13 cellular contexts compared by ENCODE assay signal in the genomic region with DNA sequence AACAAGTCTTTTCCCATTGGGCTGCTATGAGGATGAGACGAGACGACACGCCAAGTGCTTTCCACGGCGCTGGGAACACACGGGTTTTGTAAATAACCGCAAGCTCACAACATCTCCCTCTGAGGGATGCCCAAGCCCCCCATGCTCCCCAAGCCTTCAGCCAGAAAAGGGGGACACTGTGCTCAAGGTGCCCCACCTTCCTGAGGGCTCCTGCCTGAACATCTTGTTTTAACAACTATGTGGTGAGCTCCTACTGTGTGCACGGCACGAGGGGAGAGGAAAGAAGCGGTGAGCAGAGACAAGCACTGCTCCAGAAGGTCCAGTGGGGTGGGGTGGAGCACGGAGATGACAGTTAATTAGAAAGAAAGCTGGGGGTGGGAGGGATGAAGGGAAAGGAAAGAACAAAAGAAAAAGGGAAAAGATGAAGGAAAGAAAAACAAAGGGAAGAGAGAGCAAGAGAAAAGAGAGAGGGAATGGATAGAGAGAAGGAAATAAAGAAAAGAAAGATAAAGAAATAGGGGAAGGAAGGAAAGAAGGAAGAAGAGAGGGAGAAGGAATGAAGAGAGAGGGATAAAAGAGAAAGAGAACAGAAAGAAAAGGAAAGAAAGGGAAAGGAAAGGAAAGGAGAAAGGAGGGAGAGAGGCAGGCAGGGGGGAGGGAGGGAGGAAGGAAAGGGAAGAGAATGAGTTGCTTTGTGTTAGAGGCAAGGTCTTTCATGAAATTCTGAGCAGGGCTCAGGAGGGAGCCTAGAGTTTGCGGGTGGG. TPM values are rescaled to one million over a fixed set of nuclear protein-coding genes. Genes with fewer than 3 reads are reported as not detected.
DNase-seq lines count a peak whose midpoint lies in the region; ATAC-seq, FAIRE-seq and TF ChIP-seq lines count a peak whose summit lies in the region.
"Had no signal": no experiment of that assay in that cellular context is flagged by ENCODE, and none has a peak within 500 bp of the region (broad histone marks: within the 10 kb centered on the region; RNA-seq: fewer than 3 reads in every experiment).

No MANE protein-coding gene starts in this region.

- H3K23me2 ChIP-seq in H9 (ENCODE audit: insufficient read length, low read depth, low read length, poor library complexity, severe bottlenecking): no peaks in the 10 kb centered on the region

- H3K4me1 ChIP-seq in H9 (ENCODE audit: insufficient read depth, low read length) (no peaks in the 10 kb centered on the region), K562 (replicated peaks in 1 of 2; ENCODE audit: control insufficient read depth in 2 of 2, insufficient read depth in 2 of 2, low read length in 2 of 2) (no peaks in the 10 kb centered on the region), iPS-20b (ENCODE audit: insufficient read depth, low read length) (peaks cover 6% of the 10 kb centered on the region; the same call in 1 of the 2 replicates), sigmoid colon (no peaks in the 10 kb centered on the region), stomach (no peaks in the 10 kb centered on the region)
- H3K4me1 ChIP-seq: BLaER1 treated with 17β-estradiol and CSF1 and Interleukin-3, amounts not matched to agents 10 nM and 100 nM had no signal

- H2AK5ac ChIP-seq in H9 (ENCODE audit: insufficient read length, low read length): no peak overlapping the region

- no peak overlapping the region; a peak in 1 of 7 replicates for H3K27ac Mint-ChIP-seq in H9

- intact Hi-C loops in K562 (cut with micrococcal nuclease): no loop called here
- intact Hi-C loops in sigmoid colon (cut with DNase I): no loop called here
- intact Hi-C loops in stomach (cut with DNase I; ENCODE audit: low total_unique reads): no loop called here

- TF ChIP-seq POLR2A in K562 (conservative IDR thresholded peaks at IDR 0.05): no peak
- no peak for TF ChIP-seq POLR2A in sigmoid colon (IDR thresholded peaks at IDR 0.05)
- no peak for TF ChIP-seq POLR2A in stomach (IDR thresholded peaks at IDR 0.05)

- no peak overlapping the region for H3K56ac ChIP-seq in H9 (ENCODE audit: insufficient read length, low read depth, low read length)

- H4K5ac ChIP-seq in H9 (ENCODE audit: insufficient read length, low read depth, low read length): no peak overlapping the region

- H3K36me3 Mint-ChIP-seq in H9 (ENCODE audit: insufficient read depth in 1 of 3, low read depth in 3 of 3): no peaks in the 10 kb centered on the region
- H3K36me3 Mint-ChIP-seq: CD4-positive, CD25-positive, alpha-beta regulatory T cell had no signal

- no TSS peak for BruUV-seq in K562 (replicated peaks; lab: Mats Ljungman, UMichigan)

- H3K79me2 ChIP-seq in H9 (ENCODE audit: insufficient read depth, low read length) (no peaks in the 10 kb centered on the region), K562 (ENCODE audit: control insufficient read depth, insufficient read depth, low read length) (no peaks in the 10 kb centered on the region)

- no peak for DNase-seq in H9
- no peak for DNase-seq in K562 (ENCODE audit: extremely low read depth in 1 of 4, low spot score in 3 of 4)
- peak; percentile 47 for DNase-seq in sigmoid colon
- DNase-seq in middle frontal gyrus (ENCODE audit: extremely low spot score, low spot score): no peak
- no peak for DNase-seq in stomach
- DNase-seq: ACHN; CD4-positive, CD25-positive, alpha-beta regulatory T cell; DMS53; GF-D8 had no signal

- no peak overlapping the region for H4K8ac ChIP-seq in H9 (replicated peaks; ENCODE audit: insufficient read length, low read depth, low read length)

- H2BK15ac ChIP-seq in H9 (ENCODE audit: low read depth, low read length): no peak overlapping the region

- H3K14ac ChIP-seq in H9 (ENCODE audit: insufficient read depth, low read length): no peak overlapping the region

- no peaks in the 10 kb centered on the region for H3K9me3 Mint-ChIP-seq in H9

- no peak overlapping the region for H3K23ac ChIP-seq in H9 (ENCODE audit: insufficient read length, low read depth, low read length)

- in situ Hi-C loops in K562 (cut with MboI): no loop called here

- POLR2A ChIA-PET in K562 (lab: Yijun Ruan, JAX): interaction anchor here (1.2 kb wide), 1 partner anchor 13 kb away, joined by 4 read pairs; no protein-coding TSS in a partner anchor

- CTCF ChIA-PET in K562 (lab: Yijun Ruan, JAX; ENCODE audit: low intra/inter-chr PET ratio): no interaction called here

- TF ChIP-seq CTCF in H9 (conservative IDR thresholded peaks at IDR 0.05): no peak
- TF ChIP-seq CTCF in K562 (IDR thresholded peaks at IDR 0.05 in 2 of 3, conservative IDR thresholded peaks at IDR 0.05 in 1 of 3; ENCODE audit: insufficient read depth in 2 of 3, low read depth in 1 of 3, low read length in 3 of 3): no peak
- no peak for TF ChIP-seq CTCF in sigmoid colon (IDR thresholded peaks at IDR 0.05)
- TF ChIP-seq CTCF in stomach (IDR thresholded peaks at IDR 0.05): no peak

- H3K4me3 ChIP-seq in K562 (no peak overlapping the region), iPS-20b (ENCODE audit: low read length) (peak overlapping the region; percentile 59; the same call in 1 of the 2 replicates), sigmoid colon (no peak overlapping the region), stomach (no peak overlapping the region)
- H3K4me3 ChIP-seq: BLaER1 treated with 17β-estradiol and CSF1 and Interleukin-3, amounts not matched to agents 10 nM and 100 nM had no signal

- H3K27me3 ChIP-seq in H9 (ENCODE audit: insufficient read depth, low read length): no peaks in the 10 kb centered on the region; the same call in 1 of the 2 replicates
- H3K27me3 ChIP-seq in K562 (ENCODE audit: control insufficient read depth in 2 of 2, insufficient read depth in 2 of 2, low read length in 2 of 2): peaks cover 31 to 74% of the 10 kb centered on the region in 2 experiments
- H3K27me3 ChIP-seq in iPS-20b (ENCODE audit: insufficient read depth, low read length): peaks cover 29% of the 10 kb centered on the region; the same call in 1 of the 2 replicates
- peaks cover 0 to 49% (median 7%) of the 10 kb centered on the region in 3 donors for H3K27me3 ChIP-seq in sigmoid colon
- H3K27me3 ChIP-seq in stomach: peaks cover 0 to 60% (median 18%) of the 10 kb centered on the region in 3 donors
- H3K27me3 ChIP-seq: BLaER1 treated with 17β-estradiol and CSF1 and Interleukin-3, amounts not matched to agents 10 nM and 100 nM had no signal

- H3K4me2 ChIP-seq in H9 (ENCODE audit: insufficient read depth, insufficient read length, low read length) (peak overlapping the region; percentile 54), K562 (ENCODE audit: insufficient read depth, low read length) (no peak overlapping the region)
- H3K4me2 ChIP-seq: BLaER1 treated with 17β-estradiol and CSF1 and Interleukin-3, amounts not matched to agents 10 nM and 100 nM had no signal

- H2AFZ ChIP-seq in H9 (ENCODE audit: low read length) (no peak overlapping the region), K562 (ENCODE audit: low read depth, low read length) (no peak overlapping the region)

- H2BK12ac ChIP-seq in H9 (ENCODE audit: insufficient read length, low read depth, low read length): no peak overlapping the region

- H2BK20ac ChIP-seq in H9 (ENCODE audit: low read depth, low read length, poor library complexity, severe bottlenecking): no peak overlapping the region

- H2BK5ac ChIP-seq in H9 (ENCODE audit: insufficient read length, low read length): no peak overlapping the region

- H4K20me1 ChIP-seq in H9 (ENCODE audit: control insufficient read depth, insufficient read depth, insufficient read length) (no peaks in the 10 kb centered on the region), K562 (replicated peaks; ENCODE audit: control insufficient read depth, insufficient read depth, low read length) (no peaks in the 10 kb centered on the region; the same call in 1 of the 2 replicates)
- H4K20me1 ChIP-seq: BLaER1 treated with 17β-estradiol and CSF1 and Interleukin-3, amounts not matched to agents 10 nM and 100 nM had no signal

- no peak overlapping the region for H2BK120ac ChIP-seq in H9 (ENCODE audit: low read depth, low read length, poor library complexity, severe bottlenecking)

- no peak for TF ChIP-seq EP300 in K562 (IDR thresholded peaks at IDR 0.05; ENCODE audit: low read length)
- no peak for TF ChIP-seq EP300 in sigmoid colon (IDR thresholded peaks at IDR 0.05)
- TF ChIP-seq EP300 in stomach (IDR thresholded peaks at IDR 0.05): no peak

- no peak for TF ChIP-seq RAD21 in K562 (CRISPR knock-in tag; conservative IDR thresholded peaks at IDR 0.05 in 1 of 2, IDR thresholded peaks at IDR 0.05 in 1 of 2)

- H3K18ac ChIP-seq in H9 (ENCODE audit: insufficient read length, low read depth, low read length): no peak overlapping the region

- no CpG with 5 or more reads among the region's 12 CpGs for WGBS in H9 (ENCODE audit: extremely low coverage, insufficient read length, low lambda C conversion rate)
- 1% methylated on average over 11 of the region's 12 CpGs for WGBS in K562 (ENCODE audit: insufficient coverage, low coverage, missing lambda C conversion rate)
- WGBS in sigmoid colon, 2 donors: 63 to 72% methylated on average over 12 of the region's 12 CpGs
- WGBS in stomach, 5 donors: 55 to 66% (median 64%) methylated on average over 12 of the region's 12 CpGs

- H3K27ac ChIP-seq in H9 (ENCODE audit: insufficient read length, low read depth, low read length) (no peak overlapping the region), K562 (ENCODE audit: extremely low read depth, low read depth, low read length) (no peak overlapping the region), iPS-20b (ENCODE audit: low read length) (no peak overlapping the region), sigmoid colon (no peak overlapping the region), stomach (no peak overlapping the region)
- H3K27ac ChIP-seq: BLaER1 treated with 17β-estradiol and CSF1 and Interleukin-3, amounts not matched to agents 10 nM and 100 nM had no signal

- H3K4ac ChIP-seq in H9 (ENCODE audit: low read depth, low read length): no peak overlapping the region

- H3K4me3 Mint-ChIP-seq in H9: peak overlapping the region in 1 of 2 experiments; percentile 74; a peak in 3 of 5 replicates
- H3K4me3 Mint-ChIP-seq: CD4-positive, CD25-positive, alpha-beta regulatory T cell had no signal

- H3K9me1 ChIP-seq in K562 (ENCODE audit: control insufficient read depth, insufficient read depth, low read length): no peaks in the 10 kb centered on the region

- no peak overlapping the region for H4K91ac ChIP-seq in H9 (ENCODE audit: insufficient read length, low read depth, low read length)

- peaks cover 43% of the 10 kb centered on the region for H3K27me3 Mint-ChIP-seq in H9 (ENCODE audit: low read depth)

- H3K36me3 ChIP-seq in K562 (ENCODE audit: control insufficient read depth, insufficient read depth, low read length) (no peaks in the 10 kb centered on the region), iPS-20b (ENCODE audit: insufficient read depth, low read depth, low read length) (no peaks in the 10 kb centered on the region), sigmoid colon (no peaks in the 10 kb centered on the region), stomach (no peaks in the 10 kb centered on the region)
- H3K36me3 ChIP-seq: BLaER1 treated with 17β-estradiol and CSF1 and Interleukin-3, amounts not matched to agents 10 nM and 100 nM had no signal

- no peak for FAIRE-seq in K562 (lab: Jason Lieb, UNC)
- FAIRE-seq: HTR-8/SVneo had no signal

- H3K4me1 Mint-ChIP-seq in H9: peaks cover 16 to 26% of the 10 kb centered on the region in 2 experiments
- H3K4me1 Mint-ChIP-seq: CD4-positive, CD25-positive, alpha-beta regulatory T cell had no signal

- no peak overlapping the region for H3T11ph ChIP-seq in H9 (ENCODE audit: low read length)

- no peak for ATAC-seq in K562
- no peak for ATAC-seq in GM19035 (IDR thresholded peaks at IDR 0.05; ENCODE audit: unreplicated experiment)

- no peak overlapping the region for H3K9ac ChIP-seq in H9 (ENCODE audit: extremely low read depth, insufficient read length, low read length)
- no peak overlapping the region for H3K9ac ChIP-seq in K562 (ENCODE audit: insufficient read depth in 1 of 2, low read depth in 2 of 2, low read length in 2 of 2)
- no peak overlapping the region for H3K9ac ChIP-seq in iPS-20b (ENCODE audit: low read depth, low read length)
- H3K9ac ChIP-seq: BLaER1 treated with 17β-estradiol and CSF1 and Interleukin-3, amounts not matched to agents 10 nM and 100 nM had no signal

- H3K79me1 ChIP-seq in H9 (ENCODE audit: insufficient read depth, low read depth, low read length, poor library complexity, severe bottlenecking): no peaks in the 10 kb centered on the region

- H3K9me3 ChIP-seq in H9 (ENCODE audit: control insufficient read depth, low read depth, low read length) (no peaks in the 10 kb centered on the region), K562 (replicated peaks; ENCODE audit: control insufficient read depth, insufficient read depth, low read depth, low read length) (no peaks in the 10 kb centered on the region), iPS-20b (ENCODE audit: insufficient read depth, low read depth, low read length) (no peaks in the 10 kb centered on the region), sigmoid colon (no peaks in the 10 kb centered on the region), stomach (no peaks in the 10 kb centered on the region)
- H3K9me3 ChIP-seq: BLaER1 treated with 17β-estradiol and CSF1 and Interleukin-3, amounts not matched to agents 10 nM and 100 nM had no signal

RNA-seq across cellular contexts. Expression of a gene that starts 56.8 kb away (rescaled TPM):
- total RNA-seq in H9 (2021): 21.6 and 23.0 TPM in 2 replicates
- total RNA-seq in K562 (2011; cell fraction: chromatin; rRNA removed; ENCODE audit: low replicate concordance): 82.4 and 101 TPM in 2 replicates
- 67.8 and 70.2 TPM in 2 replicates for total RNA-seq in K562 (2011; cell fraction: nucleolus; rRNA removed)
- total RNA-seq in K562 (2011; cell fraction: nucleoplasm; rRNA removed): 84.8 and 86.1 TPM in 2 replicates
- total RNA-seq in K562 (2014; rRNA removed): 10.0 and 13.3 TPM in 2 replicates
- total RNA-seq in K562 (2014; rRNA removed; fragmentation: Illumina TruSeq; extraction: Trizol): 11.2 and 11.6 TPM in 2 replicates
- 10.8 and 11.6 TPM in 2 replicates for total RNA-seq in K562 (2015; rRNA removed; fragmentation: Illumina TruSeq; extraction: Trizol)
- 11.6 and 13.0 TPM in 2 replicates for total RNA-seq in K562 (2021)
- polyA plus RNA-seq in K562 (2011; rRNA removed): 20.1 and 20.8 TPM in 2 replicates
- 15.5 and 16.4 TPM in 2 replicates for polyA plus RNA-seq in K562 (2011; cell fraction: cytosol; rRNA removed)
- polyA plus RNA-seq in K562 (2011; cell fraction: nucleus; rRNA removed): 30.0 and 31.3 TPM in 2 replicates
- 10.2 and 10.7 TPM in 2 replicates for polyA plus RNA-seq in K562 (2012)
- 8.1 and 10.1 TPM in 2 replicates for polyA plus RNA-seq in K562 (2014; fragmentation: Illumina TruSeq; extraction: Trizol)
- 1 to 10 TPM; 5.5 to 6.3 TPM for polyA plus RNA-seq in K562 (2014; fragmentation: Nextera tagmentation; extraction: Ambion mirVana)
- 9.8 and 14.5 TPM in 2 replicates for polyA plus RNA-seq in K562 (2014; rRNA removed)
- polyA minus RNA-seq in K562 (2011; rRNA and poly(A)+ RNA removed): 36.3 and 38.4 TPM in 2 replicates
- 11.6 and 23.5 TPM in 2 replicates for polyA minus RNA-seq in K562 (2011; cell fraction: cytosol; rRNA and poly(A)+ RNA removed)
- 34.2 and 42.0 TPM in 2 replicates for polyA minus RNA-seq in K562 (2011; cell fraction: nucleus; rRNA and poly(A)+ RNA removed)
- 10 to 100 TPM; 19.4 to 42.0 (median 24.2) TPM for total RNA-seq in sigmoid colon
- 10 to 100 TPM in 1 of 3 donors, 1 to 10 TPM in 2; 3.6 to 14.0 (median 3.7) TPM for polyA plus RNA-seq in sigmoid colon
- 10 to 100 TPM in 2 of 5 donors, 1 to 10 TPM in 2, under 1 TPM in 1; 0.89 to 37.8 (median 2.3) TPM for total RNA-seq in stomach
- 1 to 10 TPM; 3.7 to 9.3 (median 4.7) TPM for polyA plus RNA-seq in stomach
